In genomic region chr17:8158267-8159031, GRCh38 we compare ENCODE assay signal across 8 cellular contexts. TPM values are rescaled to one million over a fixed set of nuclear protein-coding genes. Genes with fewer than 3 reads are reported as not detected.
DNase-seq lines count a peak whose midpoint lies in the region; ATAC-seq and TF ChIP-seq lines count a peak whose summit lies in the region.

No MANE protein-coding gene starts in this region.

- no peak overlapping the region for H3K4me3 ChIP-seq in AG04449 (ENCODE audit: low read depth, low read length)

- ATAC-seq in left lobe of liver (peak; percentile 44), GM18498 (IDR thresholded peaks at IDR 0.05; ENCODE audit: unreplicated experiment) (no peak)

- TF ChIP-seq CTCF in AG04449 (IDR thresholded peaks at IDR 0.05; ENCODE audit: insufficient read depth, low read length, missing control alignments) (peak; percentile 80), GM20000 (IDR thresholded peaks at IDR 0.05; ENCODE audit: extremely low read depth, missing control alignments) (peak; percentile 72)

- CTCF ChIA-PET in AG04449 (lab: Yijun Ruan, JAX): interaction anchor here (0.8 to 8.6 kb wide), 21 partner anchors 9 to 142 kb away, joined by 3 to 41 read pairs (median 7); partner anchors contain the start of genes ALOXE3, AURKB and HES7

- POLR2A ChIA-PET in AG04449 (lab: Yijun Ruan, JAX): interaction anchor here (1.6 kb wide), 1 partner anchor 15 kb away, joined by 4 read pairs; no protein-coding TSS in a partner anchor

- DNase-seq in AG04449 (ENCODE audit: low read depth, low spot score): peak; percentile 21
- DNase-seq in GM20000 (ENCODE audit: low spot score): peak; percentile 86
- DNase-seq in NCI-H460 (ENCODE audit: extremely low read depth, low read depth): peak; percentile 88
- peak; percentile 78 to 89 for DNase-seq in activated CD4-positive, alpha-beta T cell treated with anti-CD3 and anti-CD28 coated beads for 24 hours (ENCODE audit: low read depth in 2 of 2)
- DNase-seq in left lobe of liver (ENCODE audit: low spot score): peak; percentile 94
- DNase-seq in stimulated activated CD4-positive, alpha-beta T cell treated with anti-CD3 and anti-CD28 coated beads, Interleukin-2, amount 100 ng/mL, for 4 hours (ENCODE audit: low read depth): peak; percentile 75

- H3K27ac ChIP-seq in cingulate gyrus (ENCODE audit: low read depth, low read length): peak overlapping the region; percentile 94

RNA-seq across cellular contexts. Expression of gene VAMP2, which starts 4.3 kb away (rescaled TPM):
- 6.0 and 8.0 TPM in 2 replicates for total RNA-seq in NCI-H460 (2014; rRNA removed; shearing (Covaris generic))
- 22.7 and 31.1 TPM in 2 replicates for polyA plus RNA-seq in NCI-H460 (2014; cell fraction: nucleus; rRNA removed)
- 18.1 TPM for total RNA-seq in left lobe of liver

RNA-seq across cellular contexts. Expression of gene PER1, which starts 6.2 kb away (rescaled TPM):
- 4.6 and 6.5 TPM in 2 replicates for total RNA-seq in NCI-H460 (2014; rRNA removed; shearing (Covaris generic))
- polyA plus RNA-seq in NCI-H460 (2014; cell fraction: nucleus; rRNA removed): 5.3 and 12.2 TPM in 2 replicates
- 108 TPM for total RNA-seq in left lobe of liver

RNA-seq across cellular contexts. Expression of gene TMEM107, which starts 17.7 kb away (rescaled TPM):
- total RNA-seq in NCI-H460 (2014; rRNA removed; shearing (Covaris generic)): 26.6 and 27.9 TPM in 2 replicates
- polyA plus RNA-seq in NCI-H460 (2014; cell fraction: nucleus; rRNA removed): 40.3 and 47.0 TPM in 2 replicates
- total RNA-seq in left lobe of liver: 3.6 TPM

RNA-seq across cellular contexts. Expression of gene BORCS6, which starts 31.5 kb away (rescaled TPM):
- total RNA-seq in NCI-H460 (2014; rRNA removed; shearing (Covaris generic)): 4.0 and 5.5 TPM in 2 replicates
- polyA plus RNA-seq in NCI-H460 (2014; cell fraction: nucleus; rRNA removed): 5.7 and 9.9 TPM in 2 replicates
- total RNA-seq in left lobe of liver: 4.5 TPM

RNA-seq across cellular contexts. Expression of gene HES7, which starts 34.5 kb away (rescaled TPM):
- 9.0 and 9.4 TPM in 2 replicates for total RNA-seq in NCI-H460 (2014; rRNA removed; shearing (Covaris generic))
- polyA plus RNA-seq in NCI-H460 (2014; cell fraction: nucleus; rRNA removed): 13.3 and 23.4 TPM in 2 replicates
- not detected for total RNA-seq in left lobe of liver

Comparison
In these comparisons a context has a peak if more than half of its experiments do, and no peak if none do; other contexts are left out.
1. DNase-seq: peak in every context shown above with its lines; median percentile 94 in left lobe of liver; 88 in NCI-H460; 86 in GM20000; 84 in activated CD4-positive, alpha-beta T cell treated with anti-CD3 and anti-CD28 coated beads for 24 hours; 75 in stimulated activated CD4-positive, alpha-beta T cell treated with anti-CD3 and anti-CD28 coated beads, Interleukin-2, amount 100 ng/mL, for 4 hours; 21 in AG04449.
2. RNA of gene PER1, which starts 6.2 kb away (total RNA-seq): 108 TPM in left lobe of liver (single experiment); 4.6 to 6.5 TPM in NCI-H460; every median in the first group is over 10 times any median in the second.